ENCODE assay signal across 24 cellular contexts in the genomic region with DNA sequence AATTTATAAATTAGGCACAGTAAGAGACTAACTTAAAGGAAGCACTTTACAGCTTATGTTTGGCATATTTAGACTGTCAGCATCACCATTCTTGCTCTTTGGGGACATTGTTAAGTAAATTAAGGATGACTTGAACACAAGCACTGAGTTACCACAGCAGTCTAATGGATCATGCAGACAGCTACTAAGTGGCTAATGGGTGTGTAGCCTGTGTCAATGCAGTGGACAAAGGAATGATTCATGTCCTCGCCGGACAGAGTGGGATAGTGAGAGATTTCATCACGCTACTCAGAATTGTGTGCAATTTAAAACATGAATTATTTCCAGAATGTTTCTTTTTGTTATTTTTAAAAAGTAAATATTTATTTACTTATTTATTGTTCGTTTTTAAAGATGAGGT. TPM values are rescaled to one million over a fixed set of nuclear protein-coding genes. Genes with fewer than 3 reads are reported as not detected.
DNase-seq lines count a peak whose midpoint lies in the region; FAIRE-seq and TF ChIP-seq lines count a peak whose summit lies in the region.
"Had no signal": no experiment of that assay in that cellular context is flagged by ENCODE, and none has a peak within 500 bp of the region (broad histone marks: within the 10 kb centered on the region; RNA-seq: fewer than 3 reads in every experiment).

No MANE protein-coding gene starts in this region.

- H3K4me1 ChIP-seq in kidney (ENCODE audit: control insufficient read depth in 1 of 2, insufficient read depth in 1 of 2, low read depth in 1 of 2, low read length in 2 of 2): no peaks in the 10 kb centered on the region
- H3K4me1 ChIP-seq: Peyer's patch had no signal

- DNase-seq in EH (ENCODE audit: low read depth) (peak; percentile 15), RPMI7951 (ENCODE audit: low read depth) (peak; percentile 14), epithelial cell of esophagus (ENCODE audit: low read depth) (peak; percentile 36), islet precursor cell (peak; percentile 63), hepatic stellate cell (ENCODE audit: low spot score) (no peak), mesenteric fat pad (ENCODE audit: low spot score) (no peak), kidney (no peak)
- DNase-seq: CD4-positive, alpha-beta memory T cell; DMS153; GDM1; GOT3; IMR-90; MV-4-11; NCI-H1105 treated with DMSO at 0.1 percent for 48 hours; NCI-H2081; NCI-H2171 treated with DMSO at 0.1 percent for 48 hours; NCI-H526; Peyer's patch; SHP77 had no signal

- intact Hi-C loops in kidney (cut with DNase I): no loop called here

- FAIRE-seq in kidney (lab: Jason Lieb, UNC): no peak
- FAIRE-seq: GM18507 had no signal

- no peak overlapping the region for H3K9ac ChIP-seq in kidney (ENCODE audit: low read length in 2 of 2)
- H3K9ac ChIP-seq: BLaER1, KMS-11 had no signal

- no peak for TF ChIP-seq CTCF in epithelial cell of esophagus (IDR thresholded peaks at IDR 0.05; ENCODE audit: insufficient read depth, low read depth, low read length, missing control alignments)
- no peak for TF ChIP-seq CTCF in kidney (IDR thresholded peaks at IDR 0.05; ENCODE audit: borderline replicate concordance, extremely low read depth, insufficient read depth)

- H3K36me3 ChIP-seq in kidney (ENCODE audit: control insufficient read depth in 1 of 2, insufficient read depth in 2 of 2, low read length in 2 of 2): no peaks in the 10 kb centered on the region
- H3K36me3 ChIP-seq: BLaER1, Peyer's patch had no signal

- H3K27ac ChIP-seq in kidney (ENCODE audit: low read depth in 2 of 2, low read length in 2 of 2): no peak overlapping the region
- H3K27ac ChIP-seq: BLaER1, KMS-11, Peyer's patch, SK-N-MC had no signal

- H3K4me3 ChIP-seq in epithelial cell of esophagus (ENCODE audit: low read length): no peak overlapping the region
- no peak overlapping the region for H3K4me3 ChIP-seq in kidney (ENCODE audit: low read length in 2 of 2)
- H3K4me3 ChIP-seq: BLaER1, Peyer's patch, SK-N-MC had no signal

- no peaks in the 10 kb centered on the region for H3K9me3 ChIP-seq in kidney (ENCODE audit: control insufficient read depth in 1 of 2, low read length in 2 of 2)
- H3K9me3 ChIP-seq: BLaER1, Peyer's patch had no signal

RNA-seq across cellular contexts. Expression of a gene that starts 52.8 kb away (rescaled TPM):
- 4.9 and 5.0 TPM in 2 replicates for total RNA-seq in RPMI7951 (2014; rRNA removed; shearing (Covaris generic))
- total RNA-seq in mesenteric fat pad (386 TPM), kidney (69.4 TPM)
- 13.5 TPM for polyA plus RNA-seq in kidney (ENCODE audit: insufficient read depth, low read depth, low replicate concordance)
- total RNA-seq: OCI-LY7 had no signal
- polyA plus RNA-seq: CD4-positive, alpha-beta memory T cell had no signal

Comparison
In these comparisons a context has a peak if more than half of its experiments do, and no peak if none do; other contexts are left out.
1. DNase-seq: peak in EH (single experiment), RPMI7951 (single experiment), epithelial cell of esophagus (single experiment) and islet precursor cell (single experiment); none in hepatic stellate cell (single experiment), mesenteric fat pad (single experiment) and kidney (single experiment).
2. RNA of a gene that starts 52.8 kb away (total RNA-seq): 386 TPM in mesenteric fat pad (single experiment) and 69.4 TPM in kidney (single experiment); 4.9 to 5.0 TPM in RPMI7951; every median in the first group is over 10 times any median in the second.